22 cellular contexts compared by ENCODE assay signal in the genomic region with DNA sequence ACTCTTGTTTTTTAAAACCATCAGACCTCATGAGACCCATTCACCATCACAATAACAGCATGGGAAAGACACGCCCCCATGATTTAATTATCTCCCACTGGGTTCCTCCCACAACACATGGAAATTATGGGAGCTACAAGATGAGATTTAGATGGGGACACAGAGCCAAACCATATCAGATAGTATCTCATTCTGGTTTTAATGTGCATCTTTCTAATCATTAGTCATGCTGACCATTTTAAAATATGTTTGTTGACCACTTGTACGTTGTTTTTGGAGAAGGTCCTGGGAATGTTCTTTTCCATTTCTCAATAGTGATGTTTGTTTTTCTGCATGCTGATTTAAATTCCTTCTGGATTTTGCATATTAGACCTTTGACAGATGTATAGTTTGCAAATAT.
DNase-seq lines count a peak whose midpoint lies in the region; TF ChIP-seq lines count a peak whose summit lies in the region.
"Had no signal": no experiment of that assay in that cellular context is flagged by ENCODE, and none has a peak within 500 bp of the region (broad histone marks: within the 10 kb centered on the region; RNA-seq: fewer than 3 reads in every experiment).

No MANE protein-coding gene starts in this region.

- H3K27me3 ChIP-seq in esophagus muscularis mucosa, result no peaks in the 10 kb centered on the region
- H3K27me3 ChIP-seq: BE2C had no signal

- intact Hi-C loops in esophagus muscularis mucosa (cut with DNase I), result no loop called here

- H3K9me3 Mint-ChIP-seq in osteocyte (ENCODE audit: unreplicated experiment), result peaks cover 38% of the 10 kb centered on the region

- H3K4me3 Mint-ChIP-seq in osteocyte (ENCODE audit: unreplicated experiment), result no peak overlapping the region
- H3K4me3 Mint-ChIP-seq: CD14-positive monocyte; CD4-positive, alpha-beta T cell; CD8-positive, alpha-beta memory T cell had no signal

- H3K4me3 ChIP-seq in foreskin fibroblast (ENCODE audit: low read depth in 1 of 2, low read length in 2 of 2) (no peak overlapping the region), esophagus muscularis mucosa (no peak overlapping the region)
- H3K4me3 ChIP-seq: A549; BLaER1 treated with 17β-estradiol and CSF1 and Interleukin-3, amounts not matched to agents 10 nM and 100 nM; GM12878; GM23248 had no signal

- TF ChIP-seq POLR2A in esophagus muscularis mucosa (IDR thresholded peaks at IDR 0.05; ENCODE audit: low read depth), result no peak

- H3K4me1 ChIP-seq in esophagus muscularis mucosa, result no peaks in the 10 kb centered on the region
- H3K4me1 ChIP-seq: A549; BE2C; BLaER1 treated with 17β-estradiol and CSF1 and Interleukin-3, amounts not matched to agents 10 nM and 100 nM had no signal

- no peaks in the 10 kb centered on the region for H3K36me3 ChIP-seq in esophagus muscularis mucosa
- H3K36me3 ChIP-seq: BE2C; BLaER1 treated with 17β-estradiol and CSF1 and Interleukin-3, amounts not matched to agents 10 nM and 100 nM had no signal

- H3K27ac Mint-ChIP-seq in osteocyte (ENCODE audit: unreplicated experiment), result no peak overlapping the region
- H3K27ac Mint-ChIP-seq: CD14-positive monocyte; CD4-positive, alpha-beta T cell had no signal

- no peak overlapping the region for H3K27ac ChIP-seq in esophagus muscularis mucosa (replicated peaks in 1 of 4)
- H3K27ac ChIP-seq: A549; BLaER1 treated with 17β-estradiol and CSF1 and Interleukin-3, amounts not matched to agents 10 nM and 100 nM; GM23248 had no signal

- no peaks in the 10 kb centered on the region for H3K4me1 Mint-ChIP-seq in osteocyte (ENCODE audit: unreplicated experiment)
- H3K4me1 Mint-ChIP-seq: CD14-positive monocyte; CD8-positive, alpha-beta memory T cell had no signal

- WGBS in esophagus muscularis mucosa, result 72% methylated on average over 2 of the region's 2 CpGs

- TF ChIP-seq CTCF in foreskin fibroblast (IDR thresholded peaks at IDR 0.05; ENCODE audit: low read depth, low read length), result no peak
- no peak for TF ChIP-seq CTCF in osteocyte (IDR thresholded peaks at IDR 0.05)
- no peak for TF ChIP-seq CTCF in esophagus muscularis mucosa (IDR thresholded peaks at IDR 0.05)

- TF ChIP-seq EP300 in esophagus muscularis mucosa (IDR thresholded peaks at IDR 0.05), result no peak

- peak; percentile 2 for DNase-seq in EL
- DNase-seq in amniotic epithelial cell (ENCODE audit: low read depth), result peak; percentile 38
- peak; percentile 81 for DNase-seq in fibroblast of gingiva (ENCODE audit: low read depth)
- DNase-seq in foreskin fibroblast, result peak; percentile 49 to 68
- DNase-seq in GM03348 (ENCODE audit: low spot score), result no peak
- DNase-seq in osteocyte (ENCODE audit: extremely low spot score, unreplicated experiment), result no peak
- no peak for DNase-seq in esophagus muscularis mucosa (ENCODE audit: extremely low spot score)
- no peak for DNase-seq in NCI-H524 treated with DMSO at 0.1 percent for 48 hours (lab: John Stamatoyannopoulos, UW)
- DNase-seq: 8988T; ACHN; AML-193; BE2C; CD4-positive, alpha-beta T cell; CD8-positive, alpha-beta memory T cell; DMS 273 treated with DMSO at 0.1 percent for 48 hours; DMS79; GM23248; H7 had no signal

- H3K27me3 Mint-ChIP-seq in osteocyte (ENCODE audit: unreplicated experiment), result no peaks in the 10 kb centered on the region
- H3K27me3 Mint-ChIP-seq: CD4-positive, alpha-beta T cell had no signal

- peaks cover 2% of the 10 kb centered on the region for H3K36me3 Mint-ChIP-seq in osteocyte (ENCODE audit: unreplicated experiment)
- H3K36me3 Mint-ChIP-seq: CD14-positive monocyte had no signal

- H3K9me3 ChIP-seq in esophagus muscularis mucosa, result peaks cover 0 to 16% (median 0%) of the 10 kb centered on the region in 4 donors
- H3K9me3 ChIP-seq: A549, BE2C had no signal

Comparison
In these comparisons a context has a peak if more than half of its experiments do, and no peak if none do; other contexts are left out.
1. DNase-seq: peak in EL (single experiment), amniotic epithelial cell (single experiment), fibroblast of gingiva (single experiment) and foreskin fibroblast (2 of 2); none in GM03348 (single experiment), osteocyte (single experiment), esophagus muscularis mucosa (single experiment) and NCI-H524 treated with DMSO at 0.1 percent for 48 hours (single experiment).